ENCODE assay signal across 10 cellular contexts in the genomic region with DNA sequence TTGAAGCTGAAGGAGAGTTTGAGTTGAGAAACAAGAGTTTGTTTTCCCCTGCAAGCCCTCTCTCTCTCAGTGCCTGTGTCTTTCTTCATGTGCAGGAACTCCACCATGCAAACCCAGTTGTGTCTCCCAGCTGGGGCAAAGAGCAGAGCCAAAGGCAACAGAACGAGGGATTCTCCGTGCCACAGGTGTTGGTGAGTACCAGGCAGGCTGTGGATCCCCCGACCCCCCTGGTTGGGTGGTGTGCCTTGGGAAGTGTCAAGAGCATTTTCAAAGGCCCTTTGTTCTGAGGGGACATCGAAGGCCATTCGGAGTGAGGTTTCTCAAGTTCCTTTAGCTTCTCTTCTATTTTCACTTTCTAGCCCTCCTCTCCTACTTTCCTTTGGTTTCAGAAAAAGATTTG. TPM values are rescaled to one million over a fixed set of nuclear protein-coding genes. Genes with fewer than 3 reads are reported as not detected.
"Had no signal": no experiment of that assay in that cellular context is flagged by ENCODE, and none has a peak within 500 bp of the region (broad histone marks: within the 10 kb centered on the region; RNA-seq: fewer than 3 reads in every experiment).

No MANE protein-coding gene starts in this region.

- ATAC-seq: HCT116, HepG2 had no signal

- H3K4me3 ChIP-seq: GM23248, HAP-1 had no signal

- H3K27ac ChIP-seq: GM23248, HL-60 had no signal

- FAIRE-seq: HepG2 had no signal

- DNase-seq: GM23248, GOT3, H7, HFFc6 had no signal

RNA-seq across cellular contexts. Expression of a gene that starts 20.8 kb away (rescaled TPM):
- total RNA-seq: GM23248, H4, H7, HepG2, HFFc6, HT1080 had no signal
